In genomic region chr6:14721103-14721758, GRCh38 we compare ENCODE assay signal across 8 cellular contexts.
DNase-seq lines count a peak whose midpoint lies in the region; ATAC-seq and TF ChIP-seq lines count a peak whose summit lies in the region.
"Had no signal": no experiment of that assay in that cellular context is flagged by ENCODE, and none has a peak within 500 bp of the region (broad histone marks: within the 10 kb centered on the region; RNA-seq: fewer than 3 reads in every experiment).

No MANE protein-coding gene starts in this region.

- no peak for ATAC-seq in GM19452 (IDR thresholded peaks at IDR 0.05; ENCODE audit: unreplicated experiment)
- ATAC-seq in GM18502 (IDR thresholded peaks at IDR 0.05; ENCODE audit: poor library complexity, unreplicated experiment): no peak

- H3K27me3 ChIP-seq in left ventricle myocardium inferior (ENCODE audit: low read depth): no peaks in the 10 kb centered on the region

- H3K4me3 ChIP-seq in left ventricle myocardium inferior: no peak overlapping the region

- H3K4me1 ChIP-seq in left ventricle myocardium inferior: peaks cover 41% of the 10 kb centered on the region

- H3K36me3 ChIP-seq in left ventricle myocardium inferior: no peaks in the 10 kb centered on the region

- DNase-seq in KG1 (lab: John Stamatoyannopoulos, UW): peak; percentile 25
- peak; percentile 96 for DNase-seq in SKM-1 treated with dmso at 0.1 percent for 144 hours (lab: John Stamatoyannopoulos, UW; ENCODE audit: unreplicated experiment)
- no peak for DNase-seq in left ventricle myocardium inferior
- DNase-seq in renal cortical epithelial cell (ENCODE audit: low read depth): peak; percentile 72
- no peak for DNase-seq in germinal center (ENCODE audit: low spot score)
- DNase-seq: activated gamma-delta T cell had no signal

- intact Hi-C loops in left ventricle myocardium inferior (cut with micrococcal nuclease): no loop called here

- TF ChIP-seq CTCF in left ventricle myocardium inferior (IDR thresholded peaks at IDR 0.05; ENCODE audit: borderline replicate concordance): no peak

- H3K9me3 ChIP-seq in left ventricle myocardium inferior (replicated peaks): no peaks in the 10 kb centered on the region

- peak overlapping the region; percentile 35 for H3K27ac ChIP-seq in left ventricle myocardium inferior (replicated peaks)

Comparison
In these comparisons a context has a peak if more than half of its experiments do, and no peak if none do; other contexts are left out.
1. DNase-seq: peak in KG1 (single experiment), SKM-1 treated with dmso at 0.1 percent for 144 hours (single experiment) and renal cortical epithelial cell (single experiment); none in left ventricle myocardium inferior (single experiment) and germinal center (single experiment).